ENCODE assay signal across 19 cellular contexts in genomic region chr12:115801826-115802225, GRCh38.
DNase-seq lines count a peak whose midpoint lies in the region; ATAC-seq and TF ChIP-seq lines count a peak whose summit lies in the region.
"Had no signal": no experiment of that assay in that cellular context is flagged by ENCODE, and none has a peak within 500 bp of the region (broad histone marks: within the 10 kb centered on the region; RNA-seq: fewer than 3 reads in every experiment).

No MANE protein-coding gene starts in this region.

- H3K27me3 ChIP-seq in SK-N-SH (ENCODE audit: insufficient read depth) (no peaks in the 10 kb centered on the region), smooth muscle cell (ENCODE audit: low read depth) (no peaks in the 10 kb centered on the region)
- H3K27me3 ChIP-seq: BLaER1 had no signal

- H3K36me3 ChIP-seq in SK-N-SH (replicated peaks in 1 of 2; ENCODE audit: control insufficient read depth in 1 of 2, insufficient read depth in 2 of 2, low read length in 1 of 2), result no peaks in the 10 kb centered on the region
- no peaks in the 10 kb centered on the region for H3K36me3 ChIP-seq in smooth muscle cell (ENCODE audit: low read depth)
- H3K36me3 ChIP-seq: BLaER1 had no signal

- H3K79me2 ChIP-seq in SK-N-SH (ENCODE audit: insufficient read depth) (no peaks in the 10 kb centered on the region), smooth muscle cell (ENCODE audit: low read depth) (no peaks in the 10 kb centered on the region)

- POLR2A ChIA-PET in SK-N-SH (lab: Yijun Ruan, JAX), result no interaction called here

- no peak for TF ChIP-seq EP300 in SK-N-SH (IDR thresholded peaks at IDR 0.05; ENCODE audit: borderline replicate concordance in 1 of 2, low read depth in 1 of 2, low read length in 1 of 2)

- TF ChIP-seq RAD21 in SK-N-SH (IDR thresholded peaks at IDR 0.05; ENCODE audit: low read length), result no peak

- H3K27ac ChIP-seq in SK-N-SH (ENCODE audit: low read depth in 2 of 2, low read length in 1 of 2) (no peak overlapping the region), smooth muscle cell (ENCODE audit: low read depth) (no peak overlapping the region)
- H3K27ac ChIP-seq: 22Rv1, A549, BLaER1, HL-60 had no signal

- 43% methylated on average over 3 of the region's 3 CpGs for WGBS in SK-N-SH (ENCODE audit: low lambda C conversion rate)
- 21% methylated on average over 3 of the region's 3 CpGs for WGBS in smooth muscle cell (ENCODE audit: low lambda C conversion rate)

- H3K9ac ChIP-seq in SK-N-SH (no peak overlapping the region), smooth muscle cell (ENCODE audit: low read depth) (no peak overlapping the region)
- H3K9ac ChIP-seq: BLaER1 had no signal

- DNase-seq in SK-N-SH, result peak; percentile 33
- peak; percentile 7 for DNase-seq in AG08396 (ENCODE audit: low spot score)
- DNase-seq in left kidney (ENCODE audit: low read depth, low spot score), result peak; percentile 62
- DNase-seq in smooth muscle cell (lab: John Stamatoyannopoulos, UW; ENCODE audit: unreplicated experiment), result no peak
- no peak for DNase-seq in NCI-H187 (lab: John Stamatoyannopoulos, UW)
- DNase-seq: CD4-positive, alpha-beta memory T cell; DMS153; DMS79; GDM1; GOT3; H7; HFFc6 had no signal

- no peaks in the 10 kb centered on the region for H4K20me1 ChIP-seq in SK-N-SH (ENCODE audit: insufficient read depth)
- no peaks in the 10 kb centered on the region for H4K20me1 ChIP-seq in smooth muscle cell (ENCODE audit: low read depth)
- H4K20me1 ChIP-seq: BLaER1 had no signal

- H3K9me2 ChIP-seq in SK-N-SH, result no peaks in the 10 kb centered on the region

- H3K4me3 ChIP-seq in SK-N-SH (ENCODE audit: low read depth in 2 of 2, low read length in 1 of 2) (no peak overlapping the region), smooth muscle cell (no peak overlapping the region)
- H3K4me3 ChIP-seq: A549, BLaER1 had no signal

- CTCF ChIA-PET in SK-N-SH (lab: Yijun Ruan, JAX), result no interaction called here

- H3K4me2 ChIP-seq in SK-N-SH (no peak overlapping the region), smooth muscle cell (no peak overlapping the region)
- H3K4me2 ChIP-seq: A549, BLaER1 had no signal

- no peaks in the 10 kb centered on the region for H3F3A ChIP-seq in SK-N-SH (replicated peaks; ENCODE audit: insufficient read depth)
- H3F3A ChIP-seq in smooth muscle cell (ENCODE audit: low read depth), result peaks cover 4% of the 10 kb centered on the region

- ATAC-seq in SK-N-SH treated with all-trans-retinoic acid at 6 μM for 48 hours (no peak), GM18907 (IDR thresholded peaks at IDR 0.05; ENCODE audit: unreplicated experiment) (no peak)
- ATAC-seq: A549, HCT116 had no signal

- no peaks in the 10 kb centered on the region for H3K9me3 ChIP-seq in SK-N-SH
- no peaks in the 10 kb centered on the region for H3K9me3 ChIP-seq in smooth muscle cell (replicated peaks; ENCODE audit: low read depth)
- H3K9me3 ChIP-seq: A549, BLaER1 had no signal

- H2AFZ ChIP-seq in SK-N-SH (ENCODE audit: low read depth) (no peak overlapping the region), smooth muscle cell (ENCODE audit: low read depth) (peak overlapping the region; percentile 66)

- H3K4me1 ChIP-seq in SK-N-SH (ENCODE audit: control insufficient read depth in 1 of 2, insufficient read depth in 2 of 2, low read depth in 1 of 2, low read length in 1 of 2), result no peaks in the 10 kb centered on the region; a peak in 1 of 4 replicates
- no peaks in the 10 kb centered on the region for H3K4me1 ChIP-seq in smooth muscle cell (ENCODE audit: low read depth)
- H3K4me1 ChIP-seq: A549, BLaER1 had no signal

- no peak for TF ChIP-seq CTCF in SK-N-SH (IDR thresholded peaks at IDR 0.05)
- TF ChIP-seq CTCF in smooth muscle cell (IDR thresholded peaks at IDR 0.05; ENCODE audit: borderline replicate concordance, insufficient read depth, poor library complexity, severe bottlenecking), result no peak

TF ChIP-seq in SK-N-SH, 30 proteins besides CTCF, POLR2A, EP300 and RAD21 (continues in another document):
- TF ChIP-seq, protein P1, sequence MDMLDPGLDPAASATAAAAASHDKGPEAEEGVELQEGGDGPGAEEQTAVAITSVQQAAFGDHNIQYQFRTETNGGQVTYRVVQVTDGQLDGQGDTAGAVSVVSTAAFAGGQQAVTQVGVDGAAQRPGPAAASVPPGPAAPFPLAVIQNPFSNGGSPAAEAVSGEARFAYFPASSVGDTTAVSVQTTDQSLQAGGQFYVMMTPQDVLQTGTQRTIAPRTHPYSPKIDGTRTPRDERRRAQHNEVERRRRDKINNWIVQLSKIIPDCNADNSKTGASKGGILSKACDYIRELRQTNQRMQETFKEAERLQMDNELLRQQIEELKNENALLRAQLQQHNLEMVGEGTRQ (IDR thresholded peaks at IDR 0.05; ENCODE audit: borderline replicate concordance, low read depth, low read length), result no peak
- TF ChIP-seq IRF3 (IDR thresholded peaks at IDR 0.05; ENCODE audit: low read depth, low read length), result no peak
- TF ChIP-seq FOXM1 (IDR thresholded peaks at IDR 0.05; ENCODE audit: low read depth), result no peak
- TF ChIP-seq SMC3 (IDR thresholded peaks at IDR 0.05; ENCODE audit: low read depth, low read length), result no peak
- no peak for TF ChIP-seq MXI1 (IDR thresholded peaks at IDR 0.05; ENCODE audit: low read depth, low read length)
- no peak for TF ChIP-seq JUND (IDR thresholded peaks at IDR 0.05)
- no peak for TF ChIP-seq SIN3A (IDR thresholded peaks at IDR 0.05; ENCODE audit: borderline replicate concordance, low read depth, low read length)
- no peak for TF ChIP-seq TAF1 (IDR thresholded peaks at IDR 0.05; ENCODE audit: borderline replicate concordance, low read depth, low read length)
- TF ChIP-seq, protein P2, sequence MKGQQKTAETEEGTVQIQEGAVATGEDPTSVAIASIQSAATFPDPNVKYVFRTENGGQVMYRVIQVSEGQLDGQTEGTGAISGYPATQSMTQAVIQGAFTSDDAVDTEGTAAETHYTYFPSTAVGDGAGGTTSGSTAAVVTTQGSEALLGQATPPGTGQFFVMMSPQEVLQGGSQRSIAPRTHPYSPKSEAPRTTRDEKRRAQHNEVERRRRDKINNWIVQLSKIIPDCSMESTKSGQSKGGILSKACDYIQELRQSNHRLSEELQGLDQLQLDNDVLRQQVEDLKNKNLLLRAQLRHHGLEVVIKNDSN (IDR thresholded peaks at IDR 0.05; ENCODE audit: borderline replicate concordance, low read depth), result no peak

TF ChIP-seq in SK-N-SH treated with all-trans-retinoic acid at 6 μM for 48 hours, 23 proteins besides CTCF, POLR2A, EP300 and RAD21 (continues in another document):
- no peak for TF ChIP-seq ZFP30 (CRISPR knock-in tag; IDR thresholded peaks at IDR 0.05)
- no peak for TF ChIP-seq ARNTL (CRISPR knock-in tag; IDR thresholded peaks at IDR 0.05; ENCODE audit: borderline replicate concordance, low read depth)
- no peak for TF ChIP-seq TOX (CRISPR knock-in tag; IDR thresholded peaks at IDR 0.05; ENCODE audit: borderline replicate concordance)
- no peak for TF ChIP-seq TSHZ2 (CRISPR knock-in tag; IDR thresholded peaks at IDR 0.05)
- no peak for TF ChIP-seq RARB (CRISPR knock-in tag; IDR thresholded peaks at IDR 0.05)
- no peak for TF ChIP-seq SNAI2 (CRISPR knock-in tag; IDR thresholded peaks at IDR 0.05)
- no peak for TF ChIP-seq ISL1 (CRISPR knock-in tag; IDR thresholded peaks at IDR 0.05)
- TF ChIP-seq, protein P3, sequence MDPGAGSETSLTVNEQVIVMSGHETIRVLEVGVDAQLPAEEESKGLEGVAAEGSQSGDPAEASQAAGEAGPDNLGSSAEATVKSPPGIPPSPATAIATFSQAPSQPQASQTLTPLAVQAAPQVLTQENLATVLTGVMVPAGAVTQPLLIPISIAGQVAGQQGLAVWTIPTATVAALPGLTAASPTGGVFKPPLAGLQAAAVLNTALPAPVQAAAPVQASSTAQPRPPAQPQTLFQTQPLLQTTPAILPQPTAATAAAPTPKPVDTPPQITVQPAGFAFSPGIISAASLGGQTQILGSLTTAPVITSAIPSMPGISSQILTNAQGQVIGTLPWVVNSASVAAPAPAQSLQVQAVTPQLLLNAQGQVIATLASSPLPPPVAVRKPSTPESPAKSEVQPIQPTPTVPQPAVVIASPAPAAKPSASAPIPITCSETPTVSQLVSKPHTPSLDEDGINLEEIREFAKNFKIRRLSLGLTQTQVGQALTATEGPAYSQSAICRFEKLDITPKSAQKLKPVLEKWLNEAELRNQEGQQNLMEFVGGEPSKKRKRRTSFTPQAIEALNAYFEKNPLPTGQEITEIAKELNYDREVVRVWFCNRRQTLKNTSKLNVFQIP (CRISPR knock-in tag; IDR thresholded peaks at IDR 0.05; ENCODE audit: borderline replicate concordance, low read depth), result no peak
- TF ChIP-seq, protein P4, sequence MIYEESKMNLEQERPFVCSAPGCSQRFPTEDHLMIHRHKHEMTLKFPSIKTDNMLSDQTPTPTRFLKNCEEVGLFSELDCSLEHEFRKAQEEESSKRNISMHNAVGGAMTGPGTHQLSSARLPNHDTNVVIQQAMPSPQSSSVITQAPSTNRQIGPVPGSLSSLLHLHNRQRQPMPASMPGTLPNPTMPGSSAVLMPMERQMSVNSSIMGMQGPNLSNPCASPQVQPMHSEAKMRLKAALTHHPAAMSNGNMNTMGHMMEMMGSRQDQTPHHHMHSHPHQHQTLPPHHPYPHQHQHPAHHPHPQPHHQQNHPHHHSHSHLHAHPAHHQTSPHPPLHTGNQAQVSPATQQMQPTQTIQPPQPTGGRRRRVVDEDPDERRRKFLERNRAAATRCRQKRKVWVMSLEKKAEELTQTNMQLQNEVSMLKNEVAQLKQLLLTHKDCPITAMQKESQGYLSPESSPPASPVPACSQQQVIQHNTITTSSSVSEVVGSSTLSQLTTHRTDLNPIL (CRISPR knock-in tag; IDR thresholded peaks at IDR 0.05; ENCODE audit: low read depth), result no peak

Comparison
In these comparisons a context has a peak if more than half of its experiments do, and no peak if none do; other contexts are left out.
1. DNase-seq: peak in SK-N-SH (single experiment), AG08396 (single experiment) and left kidney (single experiment); none in smooth muscle cell (single experiment) and NCI-H187 (0 of 2).